8 cellular contexts compared by ENCODE assay signal in genomic region chr17:63082273-63082861, GRCh38.
DNase-seq lines count a peak whose midpoint lies in the region; ATAC-seq and TF ChIP-seq lines count a peak whose summit lies in the region.

No MANE protein-coding gene starts in this region.

- H3K36me3 ChIP-seq in left ventricle myocardium inferior = no peaks in the 10 kb centered on the region
- no peaks in the 10 kb centered on the region for H3K36me3 ChIP-seq in upper lobe of right lung

- intact Hi-C loops in left ventricle myocardium inferior (cut with micrococcal nuclease) (no loop called here), cardiac septum (cut with DNase I) (no loop called here), upper lobe of right lung (cut with DNase I) (loop anchor here (10.0 kb wide), 1 partner anchor 322 kb away; no protein-coding TSS in a partner anchor)

- peaks cover under 1% of the 10 kb centered on the region; the same call in 1 of the 2 replicates for H3K4me1 Mint-ChIP-seq in WTC11

- H3K9me3 ChIP-seq in left ventricle myocardium inferior (replicated peaks) (peaks cover 6% of the 10 kb centered on the region), upper lobe of right lung (no peaks in the 10 kb centered on the region)

- H3K27me3 Mint-ChIP-seq in WTC11 (ENCODE audit: low read depth) = no peaks in the 10 kb centered on the region

- no peaks in the 10 kb centered on the region for H3K27me3 ChIP-seq in left ventricle myocardium inferior (ENCODE audit: low read depth)
- H3K27me3 ChIP-seq in upper lobe of right lung = no peaks in the 10 kb centered on the region

- no peak overlapping the region for H3K27ac Mint-ChIP-seq in WTC11

- CTCF ChIA-PET in WTC11 (lab: Charles Lee) = interaction anchor here (0.6 to 2.4 kb wide), 16 partner anchors 10 to 343 kb away, joined by 3 to 31 read pairs (median 4); no protein-coding TSS in a partner anchor

- POLR2A ChIA-PET in WTC11 (lab: Charles Lee) = interaction anchor here (0.6 kb wide), 1 partner anchor 374 kb away, joined by 3 read pairs; no protein-coding TSS in a partner anchor

- peaks cover 5% of the 10 kb centered on the region for H3K36me3 Mint-ChIP-seq in WTC11

- TF ChIP-seq CTCF in left ventricle myocardium inferior (IDR thresholded peaks at IDR 0.05; ENCODE audit: borderline replicate concordance) (peak; percentile 46), foreskin fibroblast (IDR thresholded peaks at IDR 0.05; ENCODE audit: low read depth, low read length) (peak; percentile 33), upper lobe of right lung (IDR thresholded peaks at IDR 0.05) (peak; percentile 44), WTC11 (IDR thresholded peaks at IDR 0.05) (no peak)

- H3K4me3 Mint-ChIP-seq in WTC11 = no peak overlapping the region

- H3K27ac ChIP-seq in left ventricle myocardium inferior (replicated peaks) (no peak overlapping the region), upper lobe of right lung (no peak overlapping the region)

- peak; percentile 62 for ATAC-seq in SK-N-SH treated with all-trans-retinoic acid at 6 μM for 48 hours
- ATAC-seq in upper lobe of right lung = no peak
- ATAC-seq in WTC11 = no peak
- no peak for ATAC-seq in HG02970 (IDR thresholded peaks at IDR 0.05; ENCODE audit: low FRiP score, unreplicated experiment)

- H3K9me3 Mint-ChIP-seq in WTC11 = peaks cover 13% of the 10 kb centered on the region

- no peak for DNase-seq in left ventricle myocardium inferior
- DNase-seq in cardiac septum (ENCODE audit: low spot score) = no peak
- DNase-seq in foreskin fibroblast = peak; percentile 9 to 61
- DNase-seq in upper lobe of right lung = no peak
- no peak for DNase-seq in WTC11 (ENCODE audit: low spot score)
- DNase-seq in HK-2 (ENCODE audit: unreplicated experiment) = no peak

- H3K4me3 ChIP-seq in left ventricle myocardium inferior (no peak overlapping the region), foreskin fibroblast (ENCODE audit: low read depth in 1 of 2, low read length in 2 of 2) (no peak overlapping the region), upper lobe of right lung (no peak overlapping the region)

- H3K4me1 ChIP-seq in left ventricle myocardium inferior (no peaks in the 10 kb centered on the region), upper lobe of right lung (no peaks in the 10 kb centered on the region)

TF ChIP-seq in SK-N-SH treated with all-trans-retinoic acid at 6 μM for 48 hours, 23 proteins besides CTCF, POLR2A, EP300 and RAD21 (continues in another document):
- TF ChIP-seq GLIS3 (CRISPR knock-in tag; IDR thresholded peaks at IDR 0.05) (no peak), CSRNP3 (CRISPR knock-in tag; IDR thresholded peaks at IDR 0.05) (no peak), RARB (CRISPR knock-in tag; IDR thresholded peaks at IDR 0.05) (no peak), ESRRG (CRISPR knock-in tag; IDR thresholded peaks at IDR 0.05) (no peak), TSHZ2 (CRISPR knock-in tag; IDR thresholded peaks at IDR 0.05) (no peak), ZC3H10 (CRISPR knock-in tag; IDR thresholded peaks at IDR 0.05) (no peak), ARNTL (CRISPR knock-in tag; IDR thresholded peaks at IDR 0.05; ENCODE audit: borderline replicate concordance, low read depth) (no peak), TCF4 (CRISPR knock-in tag; IDR thresholded peaks at IDR 0.05; ENCODE audit: borderline replicate concordance) (no peak)

TF ChIP-seq in WTC11, 78 proteins besides CTCF, POLR2A, EP300 and RAD21 (continues in another document):
- TF ChIP-seq ATF3 (CRISPR knock-in tag; conservative IDR thresholded peaks at IDR 0.05) = no peak
- no peak for TF ChIP-seq ZNF121 (CRISPR knock-in tag; IDR thresholded peaks at IDR 0.05)
- TF ChIP-seq HMGA2 (CRISPR knock-in tag; IDR thresholded peaks at IDR 0.05) = no peak
- TF ChIP-seq ATF2 (CRISPR knock-in tag; IDR thresholded peaks at IDR 0.05; ENCODE audit: borderline replicate concordance, low read depth) = no peak
- no peak for TF ChIP-seq ERG (CRISPR knock-in tag; IDR thresholded peaks at IDR 0.05)
- no peak for TF ChIP-seq ATF6 (CRISPR knock-in tag; IDR thresholded peaks at IDR 0.05)
- TF ChIP-seq STAT6 (CRISPR knock-in tag; conservative IDR thresholded peaks at IDR 0.05; ENCODE audit: low read depth) = no peak
- no peak for TF ChIP-seq SP1 (CRISPR knock-in tag; conservative IDR thresholded peaks at IDR 0.05)
- TF ChIP-seq IRF1 (CRISPR knock-in tag; IDR thresholded peaks at IDR 0.05) = no peak
- TF ChIP-seq FOXJ3 (CRISPR knock-in tag; IDR thresholded peaks at IDR 0.05; ENCODE audit: borderline replicate concordance) = no peak
- TF ChIP-seq NFYB (CRISPR knock-in tag; conservative IDR thresholded peaks at IDR 0.05; ENCODE audit: low read depth) = no peak
- TF ChIP-seq TEAD1 (CRISPR knock-in tag; IDR thresholded peaks at IDR 0.05) = no peak
- no peak for TF ChIP-seq ZMAT4 (CRISPR knock-in tag; IDR thresholded peaks at IDR 0.05)
- TF ChIP-seq RELA (CRISPR knock-in tag; IDR thresholded peaks at IDR 0.05; ENCODE audit: borderline replicate concordance) = no peak

Comparison
In these comparisons a context has a peak if more than half of its experiments do, and no peak if none do; other contexts are left out.
1. DNase-seq: peak in foreskin fibroblast (2 of 2); none in left ventricle myocardium inferior (single experiment), cardiac septum (single experiment), upper lobe of right lung (single experiment), WTC11 (single experiment) and HK-2 (single experiment).